In genomic region chr13:113160983-113161382, GRCh38 we compare ENCODE assay signal across 24 cellular contexts. TPM values are rescaled to one million over a fixed set of nuclear protein-coding genes. Genes with fewer than 3 reads are reported as not detected.
A peak's percentile ranks its signal among the peaks of the same experiment; 100 is the strongest.
DNase-seq lines count a peak whose midpoint lies in the region; ATAC-seq, FAIRE-seq and TF ChIP-seq lines count a peak whose summit lies in the region.
"Had no signal": no experiment of that assay in that cellular context is flagged by ENCODE, and none has a peak within 500 bp of the region (broad histone marks: within the 10 kb centered on the region; RNA-seq: fewer than 3 reads in every experiment).

No MANE protein-coding gene starts in this region.

- peaks cover 0 to 2% (median 0%) of the 10 kb centered on the region in 7 donors for H3K9me3 Mint-ChIP-seq in CD4-positive, CD25-positive, alpha-beta regulatory T cell
- H3K9me3 Mint-ChIP-seq in CD4-positive, alpha-beta memory T cell: peaks cover 0 to 13% (median 0%) of the 10 kb centered on the region in 8 donors
- peaks cover 14% of the 10 kb centered on the region for H3K9me3 Mint-ChIP-seq in activated T-helper 1 cell treated with anti-CD3 and anti-CD28 coated beads, Interleukin-12 subunit alpha, Interleukin-12 subunit beta, Interleukin-2, Interleukin-4 antibody, amounts not matched to agents 30 ng/mL and 10 ng/mL and 1 ng/mL, durations not matched to agents 14 hours and 24 hours and 36 hours
- H3K9me3 Mint-ChIP-seq in naive thymus-derived CD4-positive, alpha-beta T cell: peaks cover 0 to 10% (median 0%) of the 10 kb centered on the region in 11 donors

- no peaks in the 10 kb centered on the region for H3K27me3 ChIP-seq in CD4-positive, CD25-positive, alpha-beta regulatory T cell (ENCODE audit: control insufficient read depth, insufficient read depth, low read length)
- H3K27me3 ChIP-seq in CD4-positive, alpha-beta memory T cell (ENCODE audit: insufficient read depth, low read length): no peaks in the 10 kb centered on the region
- no peaks in the 10 kb centered on the region for H3K27me3 ChIP-seq in naive thymus-derived CD4-positive, alpha-beta T cell (ENCODE audit: control insufficient read depth in 2 of 2, insufficient read depth in 2 of 2, low read length in 2 of 2)
- no peaks in the 10 kb centered on the region for H3K27me3 ChIP-seq in pancreas
- H3K27me3 ChIP-seq: vagina had no signal

- H3K27ac ChIP-seq in CD4-positive, CD25-positive, alpha-beta regulatory T cell (ENCODE audit: insufficient read depth, low read length, poor library complexity, severe bottlenecking): peak overlapping the region; percentile 5
- peak overlapping the region; percentile 15 for H3K27ac ChIP-seq in CD4-positive, alpha-beta memory T cell (ENCODE audit: low read depth, low read length)
- peak overlapping the region; percentile 29 for H3K27ac ChIP-seq in naive thymus-derived CD4-positive, alpha-beta T cell (ENCODE audit: low read depth, low read length)
- H3K27ac ChIP-seq in pancreas: no peak overlapping the region
- H3K27ac ChIP-seq: dorsolateral prefrontal cortex, epithelial cell of prostate, prostate gland, SJCRH30, suprapubic skin, vagina had no signal

- no peak for TF ChIP-seq CTCF in pancreas (IDR thresholded peaks at IDR 0.05)

- ATAC-seq in CD4-positive, CD25-positive, alpha-beta regulatory T cell (ENCODE audit: low read depth in 2 of 2): no peak
- ATAC-seq in naive thymus-derived CD4-positive, alpha-beta T cell: no peak
- ATAC-seq in GM19463 (IDR thresholded peaks at IDR 0.05; ENCODE audit: unreplicated experiment) (no peak), pancreas (no peak)
- ATAC-seq: left lobe of liver had no signal

- H3K4me1 ChIP-seq in CD4-positive, CD25-positive, alpha-beta regulatory T cell (ENCODE audit: control insufficient read depth, insufficient read depth, low read length, poor library complexity, severe bottlenecking): peaks cover 13% of the 10 kb centered on the region
- peaks cover 24% of the 10 kb centered on the region for H3K4me1 ChIP-seq in CD4-positive, alpha-beta memory T cell (ENCODE audit: insufficient read depth, low read length)
- peaks cover 8% of the 10 kb centered on the region in 2 donors for H3K4me1 ChIP-seq in naive thymus-derived CD4-positive, alpha-beta T cell (ENCODE audit: control insufficient read depth in 2 of 2, insufficient read depth in 2 of 2, low read length in 2 of 2)
- H3K4me1 ChIP-seq in pancreas: no peaks in the 10 kb centered on the region
- H3K4me1 ChIP-seq: HAP-1, prostate gland, suprapubic skin, vagina had no signal

- peaks cover 0 to 36% (median 17%) of the 10 kb centered on the region in 4 donors for H3K4me1 Mint-ChIP-seq in CD4-positive, CD25-positive, alpha-beta regulatory T cell
- H3K4me1 Mint-ChIP-seq in CD4-positive, alpha-beta memory T cell: peaks cover 16 to 41% (median 29%) of the 10 kb centered on the region in 4 donors
- peaks cover 21% of the 10 kb centered on the region for H3K4me1 Mint-ChIP-seq in activated T-helper 1 cell treated with anti-CD3 and anti-CD28 coated beads, Interleukin-12 subunit alpha, Interleukin-12 subunit beta, Interleukin-2, Interleukin-4 antibody, amounts not matched to agents 30 ng/mL and 10 ng/mL and 1 ng/mL, durations not matched to agents 14 hours and 24 hours and 36 hours (ENCODE audit: low read depth)
- H3K4me1 Mint-ChIP-seq in naive thymus-derived CD4-positive, alpha-beta T cell: peaks cover 5 to 43% (median 29%) of the 10 kb centered on the region in 7 donors

- peak overlapping the region in 1 of 3 donors; percentile 92 for H3K27ac Mint-ChIP-seq in CD4-positive, CD25-positive, alpha-beta regulatory T cell
- peak overlapping the region in 5 of 7 donors; percentile 49 to 90 (median 76) for H3K27ac Mint-ChIP-seq in CD4-positive, alpha-beta memory T cell
- peak overlapping the region; percentile 72 for H3K27ac Mint-ChIP-seq in activated T-helper 1 cell treated with anti-CD3 and anti-CD28 coated beads, Interleukin-12 subunit alpha, Interleukin-12 subunit beta, Interleukin-2, Interleukin-4 antibody, amounts not matched to agents 30 ng/mL and 10 ng/mL and 1 ng/mL, durations not matched to agents 14 hours and 24 hours and 36 hours
- H3K27ac Mint-ChIP-seq in naive thymus-derived CD4-positive, alpha-beta T cell: peak overlapping the region in 4 of 9 donors; percentile 4 to 75 (median 44)

- no peak for DNase-seq in CD4-positive, CD25-positive, alpha-beta regulatory T cell
- DNase-seq in CD4-positive, alpha-beta memory T cell: no peak
- no peak for DNase-seq in activated T-helper 1 cell treated with anti-CD3 and anti-CD28 coated beads, Interleukin-12 subunit alpha, Interleukin-12 subunit beta, Interleukin-2, Interleukin-4 antibody, amounts not matched to agents 30 ng/mL and 10 ng/mL and 1 ng/mL, durations not matched to agents 14 hours and 24 hours and 36 hours (ENCODE audit: low spot score)
- no peak for DNase-seq in naive thymus-derived CD4-positive, alpha-beta T cell
- DNase-seq in pancreas (no peak), RKO (ENCODE audit: low spot score) (no peak)
- DNase-seq: activated gamma-delta T cell treated with Interleukin-2 at 50 U/mL for 16 hours; aorta; caudate nucleus; midbrain; NCI-H510A treated with DMSO at 0.1 percent for 48 hours; NK-92 treated with Interleukin-12 subunit alpha and Interleukin-12 subunit beta, amount 100 ng/mL, for 24 hours; SJCRH30 had no signal

- WGBS in pancreas, 2 donors: 67 to 72% methylated on average over 12 of the region's 12 CpGs

- no peaks in the 10 kb centered on the region for H3K27me3 Mint-ChIP-seq in CD4-positive, CD25-positive, alpha-beta regulatory T cell
- no peaks in the 10 kb centered on the region for H3K27me3 Mint-ChIP-seq in CD4-positive, alpha-beta memory T cell
- peaks cover 10% of the 10 kb centered on the region for H3K27me3 Mint-ChIP-seq in activated T-helper 1 cell treated with anti-CD3 and anti-CD28 coated beads, Interleukin-12 subunit alpha, Interleukin-12 subunit beta, Interleukin-2, Interleukin-4 antibody, amounts not matched to agents 30 ng/mL and 10 ng/mL and 1 ng/mL, durations not matched to agents 14 hours and 24 hours and 36 hours (ENCODE audit: insufficient read depth)
- H3K27me3 Mint-ChIP-seq in naive thymus-derived CD4-positive, alpha-beta T cell: peaks cover 0 to 4% (median 0%) of the 10 kb centered on the region in 5 donors

- H3K36me3 ChIP-seq in CD4-positive, CD25-positive, alpha-beta regulatory T cell (ENCODE audit: control insufficient read depth, insufficient read depth, low read length): no peaks in the 10 kb centered on the region
- no peaks in the 10 kb centered on the region for H3K36me3 ChIP-seq in CD4-positive, alpha-beta memory T cell (ENCODE audit: insufficient read depth, low read length)
- H3K36me3 ChIP-seq in naive thymus-derived CD4-positive, alpha-beta T cell (ENCODE audit: control insufficient read depth in 2 of 3, insufficient read depth in 3 of 3, low read length in 3 of 3): no peaks in the 10 kb centered on the region
- no peaks in the 10 kb centered on the region for H3K36me3 ChIP-seq in pancreas
- H3K36me3 ChIP-seq: HAP-1, prostate gland, SJCRH30, suprapubic skin, vagina had no signal

- H3K9me3 ChIP-seq in CD4-positive, CD25-positive, alpha-beta regulatory T cell (ENCODE audit: control insufficient read depth in 2 of 2, low read length in 2 of 2): no peaks in the 10 kb centered on the region
- H3K9me3 ChIP-seq in CD4-positive, alpha-beta memory T cell (ENCODE audit: control insufficient read depth in 1 of 2, low read length in 2 of 2): no peaks in the 10 kb centered on the region
- H3K9me3 ChIP-seq in naive thymus-derived CD4-positive, alpha-beta T cell (ENCODE audit: control insufficient read depth in 2 of 3, low read length in 3 of 3): no peaks in the 10 kb centered on the region
- H3K9me3 ChIP-seq in pancreas: no peaks in the 10 kb centered on the region
- H3K9me3 ChIP-seq: HAP-1, prostate gland, SJCRH30, suprapubic skin, vagina had no signal

- CTCF ChIA-PET in CD4-positive, alpha-beta memory T cell (lab: Charles Lee; ENCODE audit: partially characterized antibody): no interaction called here
- CTCF ChIA-PET in naive thymus-derived CD4-positive, alpha-beta T cell (lab: Charles Lee): interaction anchor here (0.6 kb wide), 1 partner anchor 195 kb away, joined by 3 read pairs; no protein-coding TSS in a partner anchor

- H3K4me3 ChIP-seq in CD4-positive, CD25-positive, alpha-beta regulatory T cell (ENCODE audit: low read depth, low read length): no peak overlapping the region
- no peak overlapping the region for H3K4me3 ChIP-seq in CD4-positive, alpha-beta memory T cell (ENCODE audit: low read length in 2 of 2)
- H3K4me3 ChIP-seq in naive thymus-derived CD4-positive, alpha-beta T cell (ENCODE audit: low read length): no peak overlapping the region
- no peak overlapping the region for H3K4me3 ChIP-seq in pancreas
- H3K4me3 ChIP-seq: HAP-1, prostate gland, SJCRH30, suprapubic skin, vagina had no signal

- POLR2A ChIA-PET in CD4-positive, alpha-beta memory T cell (lab: Charles Lee; ENCODE audit: partially characterized antibody): interaction anchor here (0.7 to 1.0 kb wide), 2 partner anchors 9 to 48 kb away, joined by 3 read pairs; partner anchors contain the start of genes CUL4A and PCID2
- POLR2A ChIA-PET in naive thymus-derived CD4-positive, alpha-beta T cell (lab: Charles Lee): no interaction called here

- intact Hi-C loops in CD4-positive, alpha-beta memory T cell (cut with micrococcal nuclease): no loop called here
- intact Hi-C loops in activated T-helper 1 cell treated with anti-CD3 and anti-CD28 coated beads, Interleukin-12 subunit alpha, Interleukin-12 subunit beta, Interleukin-2, Interleukin-4 antibody, amounts not matched to agents 30 ng/mL and 10 ng/mL and 1 ng/mL, durations not matched to agents 14 hours and 24 hours and 36 hours (cut with micrococcal nuclease): no loop called here
- intact Hi-C loops in naive thymus-derived CD4-positive, alpha-beta T cell (cut with micrococcal nuclease): no loop called here
- intact Hi-C loops in pancreas (cut with DNase I): no loop called here

- peak overlapping the region in 2 of 4 donors; percentile 52 to 86 for H3K4me3 Mint-ChIP-seq in CD4-positive, CD25-positive, alpha-beta regulatory T cell
- H3K4me3 Mint-ChIP-seq in CD4-positive, alpha-beta memory T cell: peak overlapping the region in 6 of 8 donors; percentile 33 to 61 (median 50)
- peak overlapping the region; percentile 45 for H3K4me3 Mint-ChIP-seq in activated T-helper 1 cell treated with anti-CD3 and anti-CD28 coated beads, Interleukin-12 subunit alpha, Interleukin-12 subunit beta, Interleukin-2, Interleukin-4 antibody, amounts not matched to agents 30 ng/mL and 10 ng/mL and 1 ng/mL, durations not matched to agents 14 hours and 24 hours and 36 hours
- H3K4me3 Mint-ChIP-seq in naive thymus-derived CD4-positive, alpha-beta T cell: peak overlapping the region in 6 of 10 donors; percentile 8 to 88 (median 48)

- no peaks in the 10 kb centered on the region for H3K36me3 Mint-ChIP-seq in CD4-positive, CD25-positive, alpha-beta regulatory T cell
- H3K36me3 Mint-ChIP-seq in CD4-positive, alpha-beta memory T cell: no peaks in the 10 kb centered on the region
- no peaks in the 10 kb centered on the region for H3K36me3 Mint-ChIP-seq in activated T-helper 1 cell treated with anti-CD3 and anti-CD28 coated beads, Interleukin-12 subunit alpha, Interleukin-12 subunit beta, Interleukin-2, Interleukin-4 antibody, amounts not matched to agents 30 ng/mL and 10 ng/mL and 1 ng/mL, durations not matched to agents 14 hours and 24 hours and 36 hours (ENCODE audit: low read depth)
- peaks cover 0 to 12% (median 0%) of the 10 kb centered on the region in 5 donors for H3K36me3 Mint-ChIP-seq in naive thymus-derived CD4-positive, alpha-beta T cell
- H3K36me3 Mint-ChIP-seq: IgD-negative memory B cell had no signal

- no peak for FAIRE-seq in pancreas (lab: Jason Lieb, UNC)

RNA-seq across cellular contexts. Expression of gene PROZ, which starts 2.5 kb away (rescaled TPM):
- total RNA-seq in CD4-positive, CD25-positive, alpha-beta regulatory T cell: not detected
- polyA plus RNA-seq in CD4-positive, CD25-positive, alpha-beta regulatory T cell: under 1 TPM in 2 of 4 donors, not detected in 2; 0.15 TPM
- not detected for total RNA-seq in CD4-positive, alpha-beta memory T cell
- polyA plus RNA-seq in CD4-positive, alpha-beta memory T cell: under 1 TPM in 1 of 2 donors, not detected in 1; 0.32 TPM
- total RNA-seq in activated T-helper 1 cell treated with anti-CD3 and anti-CD28 coated beads, Interleukin-12 subunit alpha, Interleukin-12 subunit beta, Interleukin-2, Interleukin-4 antibody, amounts not matched to agents 30 ng/mL and 10 ng/mL and 1 ng/mL, durations not matched to agents 14 hours and 24 hours and 36 hours: not detected in 2 replicates
- under 1 TPM in 1 of 5 experiments, not detected in 4; 0.24 TPM for total RNA-seq in naive thymus-derived CD4-positive, alpha-beta T cell
- not detected for polyA plus RNA-seq in naive thymus-derived CD4-positive, alpha-beta T cell
- total RNA-seq in pancreas: not detected
- under 1 TPM in 1 of 2 donors, not detected in 1; 0.05 TPM for polyA plus RNA-seq in pancreas
- total RNA-seq: aorta; M059J; prostate gland; SJCRH30; suprapubic skin; T-helper 1 cell treated with Interleukin-12 subunit alpha and Interleukin-12 subunit beta and Interleukin-4 antibody, amounts not matched to agents 30 ng/mL and 1 ng/mL, for 36 hours; vagina had no signal
- polyA plus RNA-seq: aorta, IgD-negative memory B cell had no signal

RNA-seq across cellular contexts. Expression of gene F10, which starts 38.4 kb away (rescaled TPM):
- total RNA-seq in CD4-positive, CD25-positive, alpha-beta regulatory T cell: not detected
- under 1 TPM in 1 of 4 donors, not detected in 3; 0.11 TPM for polyA plus RNA-seq in CD4-positive, CD25-positive, alpha-beta regulatory T cell
- not detected for total RNA-seq in CD4-positive, alpha-beta memory T cell
- polyA plus RNA-seq in CD4-positive, alpha-beta memory T cell: not detected
- total RNA-seq in activated T-helper 1 cell treated with anti-CD3 and anti-CD28 coated beads, Interleukin-12 subunit alpha, Interleukin-12 subunit beta, Interleukin-2, Interleukin-4 antibody, amounts not matched to agents 30 ng/mL and 10 ng/mL and 1 ng/mL, durations not matched to agents 14 hours and 24 hours and 36 hours: not detected in 2 replicates
- total RNA-seq in naive thymus-derived CD4-positive, alpha-beta T cell: not detected
- polyA plus RNA-seq in naive thymus-derived CD4-positive, alpha-beta T cell: not detected
- 1 to 10 TPM; 1.1 to 6.7 (median 3.0) TPM for total RNA-seq in pancreas
- 10 to 100 TPM; 13.7 to 59.4 TPM for polyA plus RNA-seq in pancreas
- total RNA-seq: T-helper 1 cell treated with Interleukin-12 subunit alpha and Interleukin-12 subunit beta and Interleukin-4 antibody, amounts not matched to agents 30 ng/mL and 1 ng/mL, for 36 hours had no signal
- polyA plus RNA-seq: IgD-negative memory B cell had no signal

RNA-seq across cellular contexts. Expression of gene PCID2, which starts 47.5 kb away (rescaled TPM):
- 46.8 TPM for total RNA-seq in CD4-positive, CD25-positive, alpha-beta regulatory T cell
- polyA plus RNA-seq in CD4-positive, CD25-positive, alpha-beta regulatory T cell: 10 to 100 TPM; 68.5 to 95.4 (median 83.9) TPM
- total RNA-seq in CD4-positive, alpha-beta memory T cell: 10 to 100 TPM; 78.2 to 79.8 TPM
- 100 to 1,000 TPM in 1 of 2 donors, 10 to 100 TPM in 1; 84.8 to 100 TPM for polyA plus RNA-seq in CD4-positive, alpha-beta memory T cell
- total RNA-seq in activated T-helper 1 cell treated with anti-CD3 and anti-CD28 coated beads, Interleukin-12 subunit alpha, Interleukin-12 subunit beta, Interleukin-2, Interleukin-4 antibody, amounts not matched to agents 30 ng/mL and 10 ng/mL and 1 ng/mL, durations not matched to agents 14 hours and 24 hours and 36 hours: 71.5 and 78.9 TPM in 2 replicates
- total RNA-seq in naive thymus-derived CD4-positive, alpha-beta T cell: 10 to 100 TPM; 44.2 to 83.7 (median 77.1) TPM
- 10 to 100 TPM; 62.9 to 84.4 TPM for polyA plus RNA-seq in naive thymus-derived CD4-positive, alpha-beta T cell
- total RNA-seq in pancreas: 10 to 100 TPM; 17.3 to 23.4 (median 19.5) TPM
- polyA plus RNA-seq in pancreas: 10 to 100 TPM; 21.6 to 33.9 TPM

RNA-seq across cellular contexts. Expression of gene CUL4A, which starts 48.4 kb away (rescaled TPM):
- 76.4 TPM for total RNA-seq in CD4-positive, CD25-positive, alpha-beta regulatory T cell
- 10 to 100 TPM; 46.5 to 54.7 (median 52.9) TPM for polyA plus RNA-seq in CD4-positive, CD25-positive, alpha-beta regulatory T cell
- 10 to 100 TPM; 75.5 to 80.0 TPM for total RNA-seq in CD4-positive, alpha-beta memory T cell
- 10 to 100 TPM; 59.8 to 72.8 TPM for polyA plus RNA-seq in CD4-positive, alpha-beta memory T cell
- 86.5 and 89.9 TPM in 2 replicates for total RNA-seq in activated T-helper 1 cell treated with anti-CD3 and anti-CD28 coated beads, Interleukin-12 subunit alpha, Interleukin-12 subunit beta, Interleukin-2, Interleukin-4 antibody, amounts not matched to agents 30 ng/mL and 10 ng/mL and 1 ng/mL, durations not matched to agents 14 hours and 24 hours and 36 hours
- 10 to 100 TPM; 69.2 to 94.7 (median 82.3) TPM for total RNA-seq in naive thymus-derived CD4-positive, alpha-beta T cell
- polyA plus RNA-seq in naive thymus-derived CD4-positive, alpha-beta T cell: 10 to 100 TPM; 35.0 to 61.2 TPM
- 10 to 100 TPM; 28.3 to 33.4 (median 29.7) TPM for total RNA-seq in pancreas
- 10 to 100 TPM; 18.1 to 29.0 TPM for polyA plus RNA-seq in pancreas

RNA-seq across cellular contexts. Expression of gene F7, which starts 55.4 kb away (rescaled TPM):
- total RNA-seq in CD4-positive, CD25-positive, alpha-beta regulatory T cell: not detected
- polyA plus RNA-seq in CD4-positive, CD25-positive, alpha-beta regulatory T cell: not detected
- total RNA-seq in CD4-positive, alpha-beta memory T cell: not detected
- polyA plus RNA-seq in CD4-positive, alpha-beta memory T cell: not detected
- total RNA-seq in activated T-helper 1 cell treated with anti-CD3 and anti-CD28 coated beads, Interleukin-12 subunit alpha, Interleukin-12 subunit beta, Interleukin-2, Interleukin-4 antibody, amounts not matched to agents 30 ng/mL and 10 ng/mL and 1 ng/mL, durations not matched to agents 14 hours and 24 hours and 36 hours: not detected in 2 replicates
- under 1 TPM in 1 of 5 experiments, not detected in 4; 0.40 TPM for total RNA-seq in naive thymus-derived CD4-positive, alpha-beta T cell
- polyA plus RNA-seq in naive thymus-derived CD4-positive, alpha-beta T cell: not detected
- under 1 TPM in 4 of 6 donors, not detected in 2; 0.13 to 0.37 (median 0.21) TPM for total RNA-seq in pancreas
- polyA plus RNA-seq in pancreas: under 1 TPM; 0.19 to 0.96 TPM
- total RNA-seq: M059J; SJCRH30; suprapubic skin; T-helper 1 cell treated with Interleukin-12 subunit alpha and Interleukin-12 subunit beta and Interleukin-4 antibody, amounts not matched to agents 30 ng/mL and 1 ng/mL, for 36 hours; vagina had no signal
- polyA plus RNA-seq: IgD-negative memory B cell had no signal

Comparison
In these comparisons a context has a peak if more than half of its experiments do, and no peak if none do; other contexts are left out.
1. H3K27ac ChIP-seq: peak in CD4-positive, CD25-positive, alpha-beta regulatory T cell (single experiment), CD4-positive, alpha-beta memory T cell (single experiment) and naive thymus-derived CD4-positive, alpha-beta T cell (single experiment); none in pancreas (0 of 4).